1 cellular context compared by ENCODE assay signal in the genomic region with DNA sequence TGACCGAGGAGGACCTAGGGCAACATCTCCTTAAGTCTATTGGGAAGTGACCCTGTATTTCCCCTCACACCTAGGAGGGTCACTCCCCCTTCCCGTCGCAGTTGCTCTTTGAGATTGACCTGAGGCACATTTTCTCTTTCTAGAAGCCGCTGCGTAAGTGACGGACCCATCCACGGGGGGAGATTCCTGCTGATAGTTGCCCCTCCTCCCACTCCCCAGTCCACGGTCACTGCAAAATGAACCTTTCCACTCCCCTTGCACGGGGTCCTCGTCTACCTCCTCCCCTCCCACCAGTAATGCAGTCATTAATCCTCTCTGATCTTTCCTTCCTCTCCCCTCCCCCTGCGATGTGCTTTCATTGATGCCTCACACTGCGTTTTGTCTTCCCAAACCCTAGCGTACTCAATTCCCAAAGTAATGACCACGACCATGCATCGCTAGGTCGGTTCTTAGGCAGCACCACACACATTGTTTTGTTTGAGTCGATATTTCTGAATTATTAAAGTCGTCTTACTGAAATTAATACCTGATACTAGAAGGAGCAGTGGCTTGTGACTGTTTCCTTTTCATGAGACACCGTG.
TF ChIP-seq lines count a peak whose summit lies in the region.

No MANE protein-coding gene starts in this region.

TF ChIP-seq in K562, 482 proteins besides CTCF, POLR2A, EP300 and RAD21 (continued from another document):
- TF ChIP-seq, protein P1, sequence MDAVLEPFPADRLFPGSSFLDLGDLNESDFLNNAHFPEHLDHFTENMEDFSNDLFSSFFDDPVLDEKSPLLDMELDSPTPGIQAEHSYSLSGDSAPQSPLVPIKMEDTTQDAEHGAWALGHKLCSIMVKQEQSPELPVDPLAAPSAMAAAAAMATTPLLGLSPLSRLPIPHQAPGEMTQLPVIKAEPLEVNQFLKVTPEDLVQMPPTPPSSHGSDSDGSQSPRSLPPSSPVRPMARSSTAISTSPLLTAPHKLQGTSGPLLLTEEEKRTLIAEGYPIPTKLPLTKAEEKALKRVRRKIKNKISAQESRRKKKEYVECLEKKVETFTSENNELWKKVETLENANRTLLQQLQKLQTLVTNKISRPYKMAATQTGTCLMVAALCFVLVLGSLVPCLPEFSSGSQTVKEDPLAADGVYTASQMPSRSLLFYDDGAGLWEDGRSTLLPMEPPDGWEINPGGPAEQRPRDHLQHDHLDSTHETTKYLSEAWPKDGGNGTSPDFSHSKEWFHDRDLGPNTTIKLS (IDR thresholded peaks at IDR 0.05; ENCODE audit: borderline replicate concordance, low read depth): no peak
- TF ChIP-seq ZNF140 (CRISPR knock-in tag; IDR thresholded peaks at IDR 0.05) (no peak), ETV1 (tag; conservative IDR thresholded peaks at IDR 0.05; ENCODE audit: low read depth) (0 out of 2 replicates have a peak, but pooled peaks have one; percentile 24), BCOR (IDR thresholded peaks at IDR 0.05) (peak; percentile 40; the same call in 1 of the 2 replicates), DACH1 (IDR thresholded peaks at IDR 0.05; ENCODE audit: partially characterized antibody) (peak; percentile 69), ARID2 (IDR thresholded peaks at IDR 0.05) (peak; percentile 55; the same call in 1 of the 2 replicates), HDGF (IDR thresholded peaks at IDR 0.05) (0 out of 2 replicates have a peak, but pooled peaks have one; percentile 48), ZNF165 (CRISPR knock-in tag; IDR thresholded peaks at IDR 0.05; ENCODE audit: borderline replicate concordance) (no peak), HNRNPLL (IDR thresholded peaks at IDR 0.05; ENCODE audit: low read depth, low read length, poor library complexity, severe bottlenecking) (peak; percentile 96), FOXK2 (conservative IDR thresholded peaks at IDR 0.05 in 1 of 2, IDR thresholded peaks at IDR 0.05 in 1 of 2; ENCODE audit: low read depth in 2 of 2) (0 out of 4 replicates have a peak, but pooled peaks of 1 of the 2 experiments have one; percentile 29), RCOR1 (IDR thresholded peaks at IDR 0.05; ENCODE audit: borderline replicate concordance in 1 of 2, low read depth in 2 of 2, low read length in 2 of 2) (0 out of 4 replicates have a peak, but pooled peaks of 1 of the 2 experiments have one; percentile 9), HDAC3 (IDR thresholded peaks at IDR 0.05; ENCODE audit: borderline replicate concordance, partially characterized antibody) (peak; percentile 33), HDAC1 (IDR thresholded peaks at IDR 0.05) (peak in 1 of 2 experiments; percentile 67; a peak in 2 of 4 replicates), HCFC1 (IDR thresholded peaks at IDR 0.05; ENCODE audit: low read depth, low read length) (no peak), PTTG1 (tag; IDR thresholded peaks at IDR 0.05; ENCODE audit: low read depth) (no peak), ESRRB (CRISPR knock-in tag; IDR thresholded peaks at IDR 0.05; ENCODE audit: borderline replicate concordance) (no peak), CBFA2T2 (conservative IDR thresholded peaks at IDR 0.05) (no peak), SMARCE1 (IDR thresholded peaks at IDR 0.05) (peak; percentile 49; the same call in 1 of the 2 replicates), KAT7 (CRISPR knock-in tag; IDR thresholded peaks at IDR 0.05; ENCODE audit: borderline replicate concordance) (no peak), HDAC2 (IDR thresholded peaks at IDR 0.05) (peak; percentile 55)
- TF ChIP-seq, protein P2, sequence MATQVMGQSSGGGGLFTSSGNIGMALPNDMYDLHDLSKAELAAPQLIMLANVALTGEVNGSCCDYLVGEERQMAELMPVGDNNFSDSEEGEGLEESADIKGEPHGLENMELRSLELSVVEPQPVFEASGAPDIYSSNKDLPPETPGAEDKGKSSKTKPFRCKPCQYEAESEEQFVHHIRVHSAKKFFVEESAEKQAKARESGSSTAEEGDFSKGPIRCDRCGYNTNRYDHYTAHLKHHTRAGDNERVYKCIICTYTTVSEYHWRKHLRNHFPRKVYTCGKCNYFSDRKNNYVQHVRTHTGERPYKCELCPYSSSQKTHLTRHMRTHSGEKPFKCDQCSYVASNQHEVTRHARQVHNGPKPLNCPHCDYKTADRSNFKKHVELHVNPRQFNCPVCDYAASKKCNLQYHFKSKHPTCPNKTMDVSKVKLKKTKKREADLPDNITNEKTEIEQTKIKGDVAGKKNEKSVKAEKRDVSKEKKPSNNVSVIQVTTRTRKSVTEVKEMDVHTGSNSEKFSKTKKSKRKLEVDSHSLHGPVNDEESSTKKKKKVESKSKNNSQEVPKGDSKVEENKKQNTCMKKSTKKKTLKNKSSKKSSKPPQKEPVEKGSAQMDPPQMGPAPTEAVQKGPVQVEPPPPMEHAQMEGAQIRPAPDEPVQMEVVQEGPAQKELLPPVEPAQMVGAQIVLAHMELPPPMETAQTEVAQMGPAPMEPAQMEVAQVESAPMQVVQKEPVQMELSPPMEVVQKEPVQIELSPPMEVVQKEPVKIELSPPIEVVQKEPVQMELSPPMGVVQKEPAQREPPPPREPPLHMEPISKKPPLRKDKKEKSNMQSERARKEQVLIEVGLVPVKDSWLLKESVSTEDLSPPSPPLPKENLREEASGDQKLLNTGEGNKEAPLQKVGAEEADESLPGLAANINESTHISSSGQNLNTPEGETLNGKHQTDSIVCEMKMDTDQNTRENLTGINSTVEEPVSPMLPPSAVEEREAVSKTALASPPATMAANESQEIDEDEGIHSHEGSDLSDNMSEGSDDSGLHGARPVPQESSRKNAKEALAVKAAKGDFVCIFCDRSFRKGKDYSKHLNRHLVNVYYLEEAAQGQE (CRISPR knock-in tag; IDR thresholded peaks at IDR 0.05; ENCODE audit: low read depth): no peak
- TF ChIP-seq, protein P3, sequence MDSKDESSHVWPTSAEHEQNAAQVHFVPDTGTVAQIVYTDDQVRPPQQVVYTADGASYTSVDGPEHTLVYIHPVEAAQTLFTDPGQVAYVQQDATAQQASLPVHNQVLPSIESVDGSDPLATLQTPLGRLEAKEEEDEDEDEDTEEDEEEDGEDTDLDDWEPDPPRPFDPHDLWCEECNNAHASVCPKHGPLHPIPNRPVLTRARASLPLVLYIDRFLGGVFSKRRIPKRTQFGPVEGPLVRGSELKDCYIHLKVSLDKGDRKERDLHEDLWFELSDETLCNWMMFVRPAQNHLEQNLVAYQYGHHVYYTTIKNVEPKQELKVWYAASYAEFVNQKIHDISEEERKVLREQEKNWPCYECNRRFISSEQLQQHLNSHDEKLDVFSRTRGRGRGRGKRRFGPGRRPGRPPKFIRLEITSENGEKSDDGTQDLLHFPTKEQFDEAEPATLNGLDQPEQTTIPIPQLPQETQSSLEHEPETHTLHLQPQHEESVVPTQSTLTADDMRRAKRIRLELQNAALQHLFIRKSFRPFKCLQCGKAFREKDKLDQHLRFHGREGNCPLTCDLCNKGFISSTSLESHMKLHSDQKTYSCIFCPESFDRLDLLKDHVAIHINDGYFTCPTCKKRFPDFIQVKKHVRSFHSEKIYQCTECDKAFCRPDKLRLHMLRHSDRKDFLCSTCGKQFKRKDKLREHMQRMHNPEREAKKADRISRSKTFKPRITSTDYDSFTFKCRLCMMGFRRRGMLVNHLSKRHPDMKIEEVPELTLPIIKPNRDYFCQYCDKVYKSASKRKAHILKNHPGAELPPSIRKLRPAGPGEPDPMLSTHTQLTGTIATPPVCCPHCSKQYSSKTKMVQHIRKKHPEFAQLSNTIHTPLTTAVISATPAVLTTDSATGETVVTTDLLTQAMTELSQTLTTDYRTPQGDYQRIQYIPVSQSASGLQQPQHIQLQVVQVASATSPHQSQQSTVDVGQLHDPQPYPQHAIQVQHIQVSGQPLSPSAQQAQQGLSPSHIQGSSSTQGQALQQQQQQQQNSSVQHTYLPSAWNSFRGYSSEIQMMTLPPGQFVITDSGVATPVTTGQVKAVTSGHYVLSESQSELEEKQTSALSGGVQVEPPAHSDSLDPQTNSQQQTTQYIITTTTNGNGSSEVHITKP (IDR thresholded peaks at IDR 0.05; ENCODE audit: partially characterized antibody): peak; percentile 96
- TF ChIP-seq, protein P4, sequence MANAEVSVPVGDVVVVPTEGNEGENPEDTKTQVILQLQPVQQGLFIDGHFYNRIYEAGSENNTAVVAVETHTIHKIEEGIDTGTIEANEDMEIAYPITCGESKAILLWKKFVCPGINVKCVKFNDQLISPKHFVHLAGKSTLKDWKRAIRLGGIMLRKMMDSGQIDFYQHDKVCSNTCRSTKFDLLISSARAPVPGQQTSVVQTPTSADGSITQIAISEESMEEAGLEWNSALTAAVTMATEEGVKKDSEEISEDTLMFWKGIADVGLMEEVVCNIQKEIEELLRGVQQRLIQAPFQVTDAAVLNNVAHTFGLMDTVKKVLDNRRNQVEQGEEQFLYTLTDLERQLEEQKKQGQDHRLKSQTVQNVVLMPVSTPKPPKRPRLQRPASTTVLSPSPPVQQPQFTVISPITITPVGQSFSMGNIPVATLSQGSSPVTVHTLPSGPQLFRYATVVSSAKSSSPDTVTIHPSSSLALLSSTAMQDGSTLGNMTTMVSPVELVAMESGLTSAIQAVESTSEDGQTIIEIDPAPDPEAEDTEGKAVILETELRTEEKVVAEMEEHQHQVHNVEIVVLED (CRISPR knock-in tag; IDR thresholded peaks at IDR 0.05): no peak
